ENCODE assay signal across 23 cellular contexts in the genomic region with DNA sequence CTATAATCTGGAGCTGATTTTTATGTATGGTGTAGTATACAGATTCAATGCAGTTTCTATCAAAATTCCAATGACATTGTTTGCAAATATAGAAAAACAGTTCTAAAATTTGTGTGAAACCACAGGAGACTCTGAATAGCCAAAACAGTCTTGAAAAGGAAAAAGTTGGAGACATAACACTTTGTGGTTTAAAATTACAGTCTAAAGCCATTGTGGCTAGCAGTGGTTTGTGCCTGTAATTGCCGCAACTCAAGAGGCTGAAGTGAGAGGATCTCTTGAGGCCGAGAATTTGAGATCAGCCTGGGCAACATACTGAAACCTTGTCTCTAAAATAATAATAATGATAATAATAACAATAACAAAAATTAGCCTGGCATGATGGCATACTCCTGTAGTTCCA.
"Had no signal": no experiment of that assay in that cellular context is flagged by ENCODE, and none has a peak within 500 bp of the region (broad histone marks: within the 10 kb centered on the region; RNA-seq: fewer than 3 reads in every experiment).

No MANE protein-coding gene starts in this region.

- H3K4me1 Mint-ChIP-seq: neural progenitor cell had no signal

- H3K4me1 ChIP-seq: esophagus muscularis mucosa, lower lobe of right lung, neural progenitor cell, parathyroid adenoma, right lobe of liver, thyroid gland had no signal

- ATAC-seq: left ventricle myocardium superior; lower lobe of right lung; naive thymus-derived CD4-positive, alpha-beta T cell; right lobe of liver had no signal

- H3K79me2 ChIP-seq: parathyroid adenoma had no signal

- H3K4me3 ChIP-seq: coronary artery, esophagus muscularis mucosa, lower lobe of right lung, neural progenitor cell, right lobe of liver, stomach, thyroid gland had no signal

- H3K27ac Mint-ChIP-seq: naive thymus-derived CD4-positive, alpha-beta T cell; nephron; neural progenitor cell; progenitor cell of endocrine pancreas; type B pancreatic cell had no signal

- DNase-seq: dermis blood vessel endothelial cell; effector memory CD4-positive, alpha-beta T cell; hypothalamus; left ventricle myocardium superior; lower lobe of right lung; naive thymus-derived CD4-positive, alpha-beta T cell; right lobe of liver; small intestine; stimulated activated CD4-positive, alpha-beta T cell treated with anti-CD3 and anti-CD28 coated beads, Interleukin-15, amount 100 ng/mL, for 24 hours; stimulated activated CD4-positive, alpha-beta T cell treated with anti-CD3 and anti-CD28 coated beads, Interleukin-2, amount 100 ng/mL, for 48 hours; stimulated activated naive CD4-positive, alpha-beta T cell; stomach; thyroid gland had no signal

- H3K4me2 ChIP-seq: neural progenitor cell had no signal

- H3K4me3 Mint-ChIP-seq: naive thymus-derived CD4-positive, alpha-beta T cell; nephron; neural progenitor cell; type B pancreatic cell had no signal

- H3K27me3 ChIP-seq: esophagus muscularis mucosa, neural progenitor cell, right lobe of liver, stomach, thyroid gland had no signal

- H3K9me3 Mint-ChIP-seq: type B pancreatic cell had no signal

- H2AFZ ChIP-seq: neural progenitor cell, parathyroid adenoma had no signal

- H3K36me3 Mint-ChIP-seq: type B pancreatic cell had no signal

- H3K36me3 ChIP-seq: esophagus muscularis mucosa, lower lobe of right lung, neural progenitor cell, right lobe of liver, stomach, thyroid gland had no signal

- H3K9me3 ChIP-seq: esophagus muscularis mucosa, lower lobe of right lung, right lobe of liver, stomach, thyroid gland had no signal

- H3K27ac ChIP-seq: coronary artery, esophagus muscularis mucosa, lower lobe of right lung, neural progenitor cell, parathyroid adenoma, right lobe of liver, stomach, thyroid gland had no signal

- FAIRE-seq: endothelial cell of umbilical vein, frontal cortex, keratinocyte, small intestine had no signal

- H3K9ac ChIP-seq: neural progenitor cell, parathyroid adenoma had no signal

- H3K27me3 Mint-ChIP-seq: naive thymus-derived CD4-positive, alpha-beta T cell; progenitor cell of endocrine pancreas; type B pancreatic cell had no signal
